In the genomic region with DNA sequence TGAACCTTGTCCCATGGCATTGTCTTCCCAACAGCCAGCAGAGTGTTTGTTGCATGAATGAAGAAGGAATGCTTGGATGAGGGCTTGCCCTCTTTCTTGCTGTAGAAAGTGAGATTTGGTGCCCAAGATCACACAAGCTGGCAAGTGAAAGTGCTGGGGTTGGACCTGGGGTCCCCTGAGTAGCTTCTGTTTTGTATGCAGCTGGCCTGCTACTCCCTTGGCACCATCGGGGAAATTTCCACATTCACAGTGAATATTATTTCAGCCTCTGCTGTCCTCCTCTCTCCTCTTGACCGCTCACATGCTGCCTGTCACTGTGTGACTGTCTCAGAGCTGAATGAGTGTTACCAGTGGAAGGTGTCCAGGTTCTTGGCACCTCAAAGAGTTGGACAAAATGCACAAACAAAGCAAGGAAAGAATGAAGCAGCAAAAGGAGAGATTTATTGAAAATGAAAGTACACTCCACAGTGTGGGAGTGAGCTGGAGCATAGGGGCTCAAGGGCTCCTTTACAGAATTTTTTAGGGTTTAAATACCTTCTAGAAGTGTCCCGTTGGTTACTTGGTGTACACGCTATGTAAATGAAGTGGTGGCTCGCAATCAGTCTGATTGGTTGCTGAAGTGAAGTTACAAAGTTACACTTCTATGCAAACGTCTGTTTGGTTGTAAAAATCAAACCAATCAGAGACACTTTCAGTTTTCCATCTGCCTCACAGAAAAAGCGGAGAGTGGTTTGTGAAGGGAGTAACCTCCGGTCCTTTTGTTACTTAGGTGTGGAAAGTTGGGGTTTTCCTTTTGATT, we compare ENCODE assay signal across 1 cellular context.
TF ChIP-seq lines count a peak whose summit lies in the region.

No MANE protein-coding gene starts in this region.

TF ChIP-seq in GM23338, 12 proteins besides CTCF, POLR2A, EP300 and RAD21 (continued from another document):
- no peak for TF ChIP-seq ETS1 (IDR thresholded peaks at IDR 0.05)
- no peak for TF ChIP-seq NANOG (IDR thresholded peaks at IDR 0.05; ENCODE audit: borderline replicate concordance)
- TF ChIP-seq EZH2phosphoT487 (IDR thresholded peaks at IDR 0.05; ENCODE audit: unreplicated experiment), result no peak
- no peak for TF ChIP-seq EZH2 (IDR thresholded peaks at IDR 0.05; ENCODE audit: low read depth, unreplicated experiment)
- no peak for TF ChIP-seq ZNF331 (CRISPR knock-in tag; IDR thresholded peaks at IDR 0.05; ENCODE audit: low read depth)
- no peak for TF ChIP-seq ZNF462 (CRISPR knock-in tag; IDR thresholded peaks at IDR 0.05)
- TF ChIP-seq POLR2AphosphoS5 (IDR thresholded peaks at IDR 0.05; ENCODE audit: low read depth), result no peak
